Comparison of ENCODE assay signal across 9 cellular contexts in genomic region chr2:223779877-223780276, GRCh38. TPM values are rescaled to one million over a fixed set of nuclear protein-coding genes. Genes with fewer than 3 reads are reported as not detected.
A peak's percentile ranks its signal among the peaks of the same experiment; 100 is the strongest.
DNase-seq lines count a peak whose midpoint lies in the region; ATAC-seq and TF ChIP-seq lines count a peak whose summit lies in the region.
"Had no signal": no experiment of that assay in that cellular context is flagged by ENCODE, and none has a peak within 500 bp of the region (broad histone marks: within the 10 kb centered on the region; RNA-seq: fewer than 3 reads in every experiment).

No MANE protein-coding gene starts in this region.

- no peak overlapping the region for H3K4me3 ChIP-seq in CD4-positive, alpha-beta memory T cell (ENCODE audit: low read length in 2 of 2)
- H3K4me3 ChIP-seq in HL-60 (replicated peaks; ENCODE audit: insufficient read depth, low read length) (no peak overlapping the region), retinal pigment epithelial cell (ENCODE audit: low read length) (no peak overlapping the region)
- H3K4me3 ChIP-seq: skin epidermis had no signal

- CTCF ChIA-PET in CD4-positive, alpha-beta memory T cell (lab: Charles Lee; ENCODE audit: partially characterized antibody) = interaction anchor here (1.1 to 1.8 kb wide), 5 partner anchors 9 to 503 kb away, joined by 3 to 7 read pairs (median 5); no protein-coding TSS in a partner anchor
- CTCF ChIA-PET in T-cell (lab: Charles Lee) = interaction anchor here in 1 of 2 donors (0.6 kb wide), 1 partner anchor 16 kb away, joined by 3 read pairs; no protein-coding TSS in a partner anchor

- no peaks in the 10 kb centered on the region for H3K27me3 Mint-ChIP-seq in CD4-positive, alpha-beta memory T cell
- H3K27me3 Mint-ChIP-seq in T-cell = peaks cover 0 to 3% of the 10 kb centered on the region in 2 donors
- no peaks in the 10 kb centered on the region for H3K27me3 Mint-ChIP-seq in chondrocyte (ENCODE audit: low read depth)

- H3K4me1 Mint-ChIP-seq in CD4-positive, alpha-beta memory T cell = no peaks in the 10 kb centered on the region
- H3K4me1 Mint-ChIP-seq in T-cell (no peaks in the 10 kb centered on the region), chondrocyte (ENCODE audit: low read depth) (peaks cover 3% of the 10 kb centered on the region)

- no peak overlapping the region for H3K27ac ChIP-seq in CD4-positive, alpha-beta memory T cell (ENCODE audit: low read depth, low read length)
- H3K27ac ChIP-seq in HL-60 (replicated peaks) = no peak overlapping the region
- H3K27ac ChIP-seq: skin epidermis had no signal

- POLR2A ChIA-PET in CD4-positive, alpha-beta memory T cell (lab: Charles Lee; ENCODE audit: partially characterized antibody) = no interaction called here
- POLR2A ChIA-PET in T-cell (lab: Charles Lee) = interaction anchor here in 1 of 2 donors (0.8 kb wide), 1 partner anchor 12 kb away, joined by 3 read pairs; no protein-coding TSS in a partner anchor

- H3K27me3 ChIP-seq in CD4-positive, alpha-beta memory T cell (ENCODE audit: insufficient read depth, low read length) = no peaks in the 10 kb centered on the region
- H3K27me3 ChIP-seq in HL-60 (ENCODE audit: insufficient read depth, poor library complexity, severe bottlenecking) = no peaks in the 10 kb centered on the region

- H3K36me3 ChIP-seq in CD4-positive, alpha-beta memory T cell (ENCODE audit: insufficient read depth, low read length) = no peaks in the 10 kb centered on the region

- intact Hi-C loops in CD4-positive, alpha-beta memory T cell (cut with micrococcal nuclease) = loop anchor here (1.0 kb wide), 1 partner anchor 504 kb away; no protein-coding TSS in a partner anchor
- intact Hi-C loops in head of caudate nucleus (cut with DNase I) = no loop called here

- DNase-seq in CD4-positive, alpha-beta memory T cell = peak; percentile 40 to 51 (median 41)
- DNase-seq in HL-60 (ENCODE audit: low read depth in 1 of 2, low spot score in 1 of 2) (peak in 1 of 2 experiments; percentile 46), T-cell (peak in 25 of 34 experiments; percentile 3 to 38 (median 12)), chondrocyte (ENCODE audit: low spot score) (no peak), retinal pigment epithelial cell (ENCODE audit: low read depth) (no peak), head of caudate nucleus (no peak), NCI-H2107 (lab: John Stamatoyannopoulos, UW) (no peak)

- ATAC-seq in GM19328 (IDR thresholded peaks at IDR 0.05; ENCODE audit: unreplicated experiment) (peak; percentile 71), T-cell (replicated peaks in 1 of 4) (peak in 3 of 4 experiments; percentile 17 to 54 (median 19))

- H3K4me3 Mint-ChIP-seq in CD4-positive, alpha-beta memory T cell = no peak overlapping the region
- H3K4me3 Mint-ChIP-seq in T-cell (no peak overlapping the region), chondrocyte (ENCODE audit: unreplicated experiment) (no peak overlapping the region)

- H3K36me3 Mint-ChIP-seq in CD4-positive, alpha-beta memory T cell = peaks cover 12 to 13% of the 10 kb centered on the region in 2 donors
- H3K36me3 Mint-ChIP-seq in T-cell (peaks cover 16% of the 10 kb centered on the region), chondrocyte (ENCODE audit: low read depth) (peaks cover 6% of the 10 kb centered on the region)

- H3K4me1 ChIP-seq in CD4-positive, alpha-beta memory T cell (ENCODE audit: insufficient read depth, low read length) = no peaks in the 10 kb centered on the region

- H3K9me3 Mint-ChIP-seq in CD4-positive, alpha-beta memory T cell = no peaks in the 10 kb centered on the region
- H3K9me3 Mint-ChIP-seq in T-cell (no peaks in the 10 kb centered on the region), chondrocyte (ENCODE audit: low read depth) (no peaks in the 10 kb centered on the region)

- H3K27ac Mint-ChIP-seq in CD4-positive, alpha-beta memory T cell = no peak overlapping the region
- no peak overlapping the region for H3K27ac Mint-ChIP-seq in T-cell
- H3K27ac Mint-ChIP-seq in chondrocyte (ENCODE audit: unreplicated experiment) = no peak overlapping the region

- TF ChIP-seq CTCF in HL-60 (IDR thresholded peaks at IDR 0.05; ENCODE audit: insufficient read depth, low read length) = peak; percentile 4
- peak; percentile 68 for TF ChIP-seq CTCF in chondrocyte (IDR thresholded peaks at IDR 0.05)
- TF ChIP-seq CTCF in retinal pigment epithelial cell (conservative IDR thresholded peaks at IDR 0.05; ENCODE audit: low read depth, low read length) = peak; percentile 37

- H3K9me3 ChIP-seq in CD4-positive, alpha-beta memory T cell (ENCODE audit: control insufficient read depth in 1 of 2, low read length in 2 of 2) = no peaks in the 10 kb centered on the region

RNA-seq across cellular contexts. Expression of gene AP1S3, which starts 57.5 kb away (rescaled TPM):
- 1 to 10 TPM in 1 of 2 experiments, under 1 TPM in 1; 0.96 to 1.1 TPM for total RNA-seq in CD4-positive, alpha-beta memory T cell
- 1 to 10 TPM; 1.3 to 2.6 TPM for polyA plus RNA-seq in CD4-positive, alpha-beta memory T cell
- 1 to 10 TPM; 1.4 to 2.9 (median 1.8) TPM for total RNA-seq in T-cell
- 5.2 to 6.4 TPM (median 5.5 TPM) in 3 replicates for total RNA-seq in chondrocyte

Comparison
In these comparisons a context has a peak if more than half of its experiments do, and no peak if none do; other contexts are left out.
1. DNase-seq: peak in CD4-positive, alpha-beta memory T cell (5 of 5) and T-cell (25 of 34); none in chondrocyte (single experiment), retinal pigment epithelial cell (single experiment), head of caudate nucleus (0 of 42) and NCI-H2107 (single experiment).
2. CTCF ChIP-seq: peak in every context shown above with its lines; median percentile 68 in chondrocyte; 37 in retinal pigment epithelial cell; 4 in HL-60.